Comparison of ENCODE assay signal across 10 cellular contexts in genomic region chr20:5863040-5863811, GRCh38. TPM values are rescaled to one million over a fixed set of nuclear protein-coding genes. Genes with fewer than 3 reads are reported as not detected.
DNase-seq lines count a peak whose midpoint lies in the region; ATAC-seq and TF ChIP-seq lines count a peak whose summit lies in the region.
"Had no signal": no experiment of that assay in that cellular context is flagged by ENCODE, and none has a peak within 500 bp of the region (broad histone marks: within the 10 kb centered on the region; RNA-seq: fewer than 3 reads in every experiment).

No MANE protein-coding gene starts in this region.

- TF ChIP-seq CTCF in right atrium auricular region (IDR thresholded peaks at IDR 0.05), result no peak

- no peaks in the 10 kb centered on the region for H3K9me3 ChIP-seq in right atrium auricular region

- peak; percentile 82 for ATAC-seq in stimulated activated naive CD8-positive, alpha-beta T cell treated with anti-CD3 and anti-CD28 coated beads, Interleukin-15, amount 100 ng/mL, for 72 hours
- no peak for ATAC-seq in stimulated activated naive CD8-positive, alpha-beta T cell treated with anti-CD3 and anti-CD28 coated beads, Interleukin-15, Interleukin-2, amounts not matched to agents 100 U/mL and 50 U/mL, for 24 hours
- ATAC-seq in HG03460 (IDR thresholded peaks at IDR 0.05; ENCODE audit: unreplicated experiment) (no peak), HG03196 (IDR thresholded peaks at IDR 0.05; ENCODE audit: unreplicated experiment) (no peak)

- H3K4me3 ChIP-seq in right atrium auricular region, result no peak overlapping the region

- no peaks in the 10 kb centered on the region for H3K36me3 ChIP-seq in right atrium auricular region

- H3K27ac Mint-ChIP-seq in stimulated activated naive CD8-positive, alpha-beta T cell treated with anti-CD3 and anti-CD28 coated beads, Interleukin-15, amount 100 ng/mL, for 72 hours, result peak overlapping the region; percentile 50 to 59

- no peak overlapping the region for H3K4me3 Mint-ChIP-seq in stimulated activated naive CD8-positive, alpha-beta T cell treated with anti-CD3 and anti-CD28 coated beads, Interleukin-15, amount 100 ng/mL, for 72 hours

- DNase-seq in stimulated activated naive CD8-positive, alpha-beta T cell treated with anti-CD3 and anti-CD28 coated beads, Interleukin-15, amount 100 ng/mL, for 72 hours, result no peak
- no peak for DNase-seq in stimulated activated naive CD8-positive, alpha-beta T cell treated with anti-CD3 and anti-CD28 coated beads, Interleukin-15, Interleukin-2, amounts not matched to agents 100 U/mL and 50 U/mL, for 24 hours
- DNase-seq in UCSD-AML1 (lab: John Stamatoyannopoulos, UW; ENCODE audit: unreplicated experiment), result peak; percentile 36
- DNase-seq in right atrium auricular region (ENCODE audit: low spot score), result no peak
- DNase-seq in NCI-H2107 (lab: John Stamatoyannopoulos, UW), result no peak
- no peak for DNase-seq in ureter (ENCODE audit: low spot score)
- DNase-seq: activated gamma-delta T cell, RPMI8226 had no signal

- H3K9me3 Mint-ChIP-seq in stimulated activated naive CD8-positive, alpha-beta T cell treated with anti-CD3 and anti-CD28 coated beads, Interleukin-15, amount 100 ng/mL, for 72 hours, result no peaks in the 10 kb centered on the region

- H3K27ac ChIP-seq in right atrium auricular region, result peak overlapping the region; percentile 64 to 81

- no peaks in the 10 kb centered on the region for H3K27me3 Mint-ChIP-seq in stimulated activated naive CD8-positive, alpha-beta T cell treated with anti-CD3 and anti-CD28 coated beads, Interleukin-15, amount 100 ng/mL, for 72 hours

- H3K4me1 ChIP-seq in right atrium auricular region, result peaks cover 0 to 34% of the 10 kb centered on the region in 2 donors

- H3K27me3 ChIP-seq in right atrium auricular region, result no peaks in the 10 kb centered on the region

- H3K4me1 Mint-ChIP-seq in stimulated activated naive CD8-positive, alpha-beta T cell treated with anti-CD3 and anti-CD28 coated beads, Interleukin-15, amount 100 ng/mL, for 72 hours, result peaks cover 7% of the 10 kb centered on the region

RNA-seq across cellular contexts. Expression of gene CHGB, which starts 48.1 kb away (rescaled TPM):
- total RNA-seq in right atrium auricular region, result 100 to 1,000 TPM in 1 of 2 donors, 10 to 100 TPM in 1; 70.5 to 118 TPM
- total RNA-seq in ureter, result 2.4 TPM

Comparison
In these comparisons a context has a peak if more than half of its experiments do, and no peak if none do; other contexts are left out.
1. RNA of gene CHGB, which starts 48.1 kb away (total RNA-seq): 70.5 to 118 TPM in right atrium auricular region; 2.4 TPM in ureter (single experiment); every median in the first group is over 10 times any median in the second.